Comparison of ENCODE assay signal across 9 cellular contexts in the genomic region with DNA sequence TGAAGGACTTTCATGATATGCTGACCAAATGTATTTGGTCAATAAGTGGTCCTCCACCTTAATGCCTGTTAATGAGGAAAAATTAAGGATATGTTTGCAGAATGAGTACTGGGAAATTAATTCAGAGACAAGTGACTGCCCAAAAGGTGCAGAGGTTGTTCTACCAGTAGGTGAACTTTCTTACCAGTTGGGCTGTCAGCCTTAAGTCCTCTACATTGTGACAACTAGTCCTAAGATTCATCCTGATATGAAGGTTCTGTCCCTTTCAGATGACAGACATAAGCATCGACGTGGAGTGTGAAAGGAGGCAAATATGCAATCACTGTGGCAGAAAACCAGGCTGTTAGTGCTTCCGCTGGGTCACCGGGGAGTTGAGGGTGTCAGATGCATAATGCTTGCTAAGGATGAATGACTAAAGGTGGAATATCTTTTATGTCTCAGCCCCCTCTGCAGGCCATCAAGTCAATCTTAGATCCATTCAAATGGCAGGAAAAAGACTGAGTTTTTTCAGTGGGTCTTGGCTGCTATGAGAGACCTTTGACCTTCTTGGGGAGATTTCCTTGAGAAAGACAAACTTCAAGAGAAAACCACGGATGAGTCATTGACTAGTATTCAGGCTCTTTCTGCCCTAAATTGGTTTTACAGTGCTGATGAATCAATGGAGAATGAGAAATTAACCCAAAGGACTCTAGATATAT.
DNase-seq lines count a peak whose midpoint lies in the region; ATAC-seq, FAIRE-seq and TF ChIP-seq lines count a peak whose summit lies in the region.
"Had no signal": no experiment of that assay in that cellular context is flagged by ENCODE, and none has a peak within 500 bp of the region (broad histone marks: within the 10 kb centered on the region; RNA-seq: fewer than 3 reads in every experiment).

No MANE protein-coding gene starts in this region.

- TF ChIP-seq CTCF in D721Med (IDR thresholded peaks at IDR 0.05; ENCODE audit: insufficient read depth, missing control alignments), result peak; percentile 15
- TF ChIP-seq CTCF in esophagus muscularis mucosa (IDR thresholded peaks at IDR 0.05), result no peak
- no peak for TF ChIP-seq CTCF in gastrocnemius medialis (IDR thresholded peaks at IDR 0.05 in 4 of 5, conservative IDR thresholded peaks at IDR 0.05 in 1 of 5)

- ATAC-seq in GM19438 (IDR thresholded peaks at IDR 0.05; ENCODE audit: low read depth, unreplicated experiment) (peak; percentile 73), HG03565 (IDR thresholded peaks at IDR 0.05; ENCODE audit: unreplicated experiment) (peak; percentile 75), HG03045 (IDR thresholded peaks at IDR 0.05; ENCODE audit: unreplicated experiment) (no peak), gastrocnemius medialis (no peak)

- no peak for TF ChIP-seq EP300 in esophagus muscularis mucosa (IDR thresholded peaks at IDR 0.05)

- H3K9me3 ChIP-seq in SJCRH30 (replicated peaks) (no peaks in the 10 kb centered on the region), esophagus muscularis mucosa (no peaks in the 10 kb centered on the region), gastrocnemius medialis (no peaks in the 10 kb centered on the region)

- H3K27me3 ChIP-seq in SJCRH30 (no peaks in the 10 kb centered on the region), esophagus muscularis mucosa (no peaks in the 10 kb centered on the region), gastrocnemius medialis (no peaks in the 10 kb centered on the region)

- no peak overlapping the region for H3K4me3 ChIP-seq in SJCRH30
- no peak overlapping the region for H3K4me3 ChIP-seq in esophagus muscularis mucosa
- no peak overlapping the region for H3K4me3 ChIP-seq in gastrocnemius medialis
- H3K4me3 ChIP-seq: lung had no signal

- H3K4me1 ChIP-seq in SJCRH30 (peaks cover 5% of the 10 kb centered on the region; the same call in 1 of the 2 replicates), esophagus muscularis mucosa (peaks cover 0 to 7% (median 7%) of the 10 kb centered on the region in 4 donors), gastrocnemius medialis (no peaks in the 10 kb centered on the region)

- FAIRE-seq in D721Med (lab: Jason Lieb, UNC), result no peak

- H3K36me3 ChIP-seq in SJCRH30 (no peaks in the 10 kb centered on the region), esophagus muscularis mucosa (no peaks in the 10 kb centered on the region), gastrocnemius medialis (no peaks in the 10 kb centered on the region)

- H3K27ac ChIP-seq in SJCRH30, result no peak overlapping the region
- no peak overlapping the region for H3K27ac ChIP-seq in esophagus muscularis mucosa (replicated peaks in 1 of 4)
- H3K27ac ChIP-seq in gastrocnemius medialis, result no peak overlapping the region

- 65% methylated on average over 5 of the region's 5 CpGs for WGBS in esophagus muscularis mucosa

- DNase-seq in D721Med (ENCODE audit: insufficient read length, low spot score) (no peak), SJCRH30 (peak; percentile 28 to 63), iPS-NIHi7 (ENCODE audit: extremely low spot score) (peak; percentile 69), esophagus muscularis mucosa (ENCODE audit: extremely low spot score) (no peak), gastrocnemius medialis (no peak)

- intact Hi-C loops in esophagus muscularis mucosa (cut with DNase I), result loop anchor here (2.0 kb wide), 1 partner anchor 23 kb away; no protein-coding TSS in a partner anchor
- intact Hi-C loops in gastrocnemius medialis (cut with DNase I; ENCODE audit: low total_unique reads), result no loop called here

- in situ Hi-C loops in gastrocnemius medialis (cut with MboI; ENCODE audit: low sequenced_read_pairs in 4 of 4), result no loop called here

- no peak for TF ChIP-seq POLR2A in esophagus muscularis mucosa (IDR thresholded peaks at IDR 0.05; ENCODE audit: low read depth)
- no peak for TF ChIP-seq POLR2A in gastrocnemius medialis (IDR thresholded peaks at IDR 0.05)

Comparison
In these comparisons a context has a peak if more than half of its experiments do, and no peak if none do; other contexts are left out.
1. DNase-seq: peak in SJCRH30 (2 of 2) and iPS-NIHi7 (single experiment); none in D721Med (single experiment), esophagus muscularis mucosa (single experiment) and gastrocnemius medialis (0 of 2).
2. ATAC-seq: peak in GM19438 (single experiment) and HG03565 (single experiment); none in HG03045 (single experiment) and gastrocnemius medialis (0 of 2).